Comparison of ENCODE assay signal across 1 cellular context in the genomic region with DNA sequence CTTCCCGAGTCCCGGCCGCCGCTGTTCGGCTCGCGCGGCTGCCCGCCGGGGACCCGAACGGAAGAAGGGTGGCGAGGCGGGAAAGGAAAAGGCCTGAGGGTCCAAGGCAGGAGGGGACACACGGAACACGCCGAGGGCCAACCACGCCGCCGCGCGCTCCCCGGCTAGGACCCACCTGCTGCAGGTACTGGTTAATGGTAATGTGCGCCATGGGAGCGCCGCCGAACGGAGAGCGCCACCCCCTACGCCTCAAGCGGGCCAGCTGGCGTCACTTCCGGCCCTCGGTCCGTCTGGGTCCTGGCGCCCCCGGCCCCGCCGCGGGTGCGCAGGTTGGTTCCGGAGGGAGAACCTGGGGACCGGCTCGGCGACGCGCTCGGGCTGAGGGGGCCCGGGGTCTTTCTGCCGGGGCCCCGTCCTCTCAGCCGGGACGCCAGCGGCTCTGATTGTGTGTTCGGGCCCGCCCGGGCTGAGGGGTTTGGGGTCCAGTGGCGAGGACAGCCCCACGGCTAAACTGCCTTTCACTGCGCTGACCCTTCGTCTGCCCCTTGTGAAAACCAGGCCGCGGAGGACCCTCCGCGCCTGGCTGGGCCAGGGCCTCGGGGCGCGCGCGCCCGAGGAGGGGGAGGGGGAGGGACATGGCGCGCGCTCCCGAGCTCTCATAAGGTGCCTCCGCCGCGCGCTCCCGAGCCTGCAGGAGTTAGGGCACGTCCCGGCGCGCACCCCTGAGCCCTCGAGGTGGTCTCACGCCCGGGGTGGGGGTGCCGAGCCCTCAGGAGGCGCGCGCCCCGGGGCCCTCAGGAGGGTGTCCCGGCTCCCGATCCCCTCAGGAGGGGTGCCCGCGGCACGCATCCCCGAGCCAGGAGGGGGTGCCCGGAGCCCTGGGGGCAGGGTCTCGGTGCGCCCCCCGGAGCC.
TF ChIP-seq lines count a peak whose summit lies in the region.

A gene (minus strand): TSS at position 246 of the 912 bp plus-strand sequence. CDS start 35 bp downstream, at position 211.

TF ChIP-seq in HepG2, 621 proteins besides CTCF, POLR2A, EP300 and RAD21 (continued from another document and continues in another):
- TF ChIP-seq, protein P1, sequence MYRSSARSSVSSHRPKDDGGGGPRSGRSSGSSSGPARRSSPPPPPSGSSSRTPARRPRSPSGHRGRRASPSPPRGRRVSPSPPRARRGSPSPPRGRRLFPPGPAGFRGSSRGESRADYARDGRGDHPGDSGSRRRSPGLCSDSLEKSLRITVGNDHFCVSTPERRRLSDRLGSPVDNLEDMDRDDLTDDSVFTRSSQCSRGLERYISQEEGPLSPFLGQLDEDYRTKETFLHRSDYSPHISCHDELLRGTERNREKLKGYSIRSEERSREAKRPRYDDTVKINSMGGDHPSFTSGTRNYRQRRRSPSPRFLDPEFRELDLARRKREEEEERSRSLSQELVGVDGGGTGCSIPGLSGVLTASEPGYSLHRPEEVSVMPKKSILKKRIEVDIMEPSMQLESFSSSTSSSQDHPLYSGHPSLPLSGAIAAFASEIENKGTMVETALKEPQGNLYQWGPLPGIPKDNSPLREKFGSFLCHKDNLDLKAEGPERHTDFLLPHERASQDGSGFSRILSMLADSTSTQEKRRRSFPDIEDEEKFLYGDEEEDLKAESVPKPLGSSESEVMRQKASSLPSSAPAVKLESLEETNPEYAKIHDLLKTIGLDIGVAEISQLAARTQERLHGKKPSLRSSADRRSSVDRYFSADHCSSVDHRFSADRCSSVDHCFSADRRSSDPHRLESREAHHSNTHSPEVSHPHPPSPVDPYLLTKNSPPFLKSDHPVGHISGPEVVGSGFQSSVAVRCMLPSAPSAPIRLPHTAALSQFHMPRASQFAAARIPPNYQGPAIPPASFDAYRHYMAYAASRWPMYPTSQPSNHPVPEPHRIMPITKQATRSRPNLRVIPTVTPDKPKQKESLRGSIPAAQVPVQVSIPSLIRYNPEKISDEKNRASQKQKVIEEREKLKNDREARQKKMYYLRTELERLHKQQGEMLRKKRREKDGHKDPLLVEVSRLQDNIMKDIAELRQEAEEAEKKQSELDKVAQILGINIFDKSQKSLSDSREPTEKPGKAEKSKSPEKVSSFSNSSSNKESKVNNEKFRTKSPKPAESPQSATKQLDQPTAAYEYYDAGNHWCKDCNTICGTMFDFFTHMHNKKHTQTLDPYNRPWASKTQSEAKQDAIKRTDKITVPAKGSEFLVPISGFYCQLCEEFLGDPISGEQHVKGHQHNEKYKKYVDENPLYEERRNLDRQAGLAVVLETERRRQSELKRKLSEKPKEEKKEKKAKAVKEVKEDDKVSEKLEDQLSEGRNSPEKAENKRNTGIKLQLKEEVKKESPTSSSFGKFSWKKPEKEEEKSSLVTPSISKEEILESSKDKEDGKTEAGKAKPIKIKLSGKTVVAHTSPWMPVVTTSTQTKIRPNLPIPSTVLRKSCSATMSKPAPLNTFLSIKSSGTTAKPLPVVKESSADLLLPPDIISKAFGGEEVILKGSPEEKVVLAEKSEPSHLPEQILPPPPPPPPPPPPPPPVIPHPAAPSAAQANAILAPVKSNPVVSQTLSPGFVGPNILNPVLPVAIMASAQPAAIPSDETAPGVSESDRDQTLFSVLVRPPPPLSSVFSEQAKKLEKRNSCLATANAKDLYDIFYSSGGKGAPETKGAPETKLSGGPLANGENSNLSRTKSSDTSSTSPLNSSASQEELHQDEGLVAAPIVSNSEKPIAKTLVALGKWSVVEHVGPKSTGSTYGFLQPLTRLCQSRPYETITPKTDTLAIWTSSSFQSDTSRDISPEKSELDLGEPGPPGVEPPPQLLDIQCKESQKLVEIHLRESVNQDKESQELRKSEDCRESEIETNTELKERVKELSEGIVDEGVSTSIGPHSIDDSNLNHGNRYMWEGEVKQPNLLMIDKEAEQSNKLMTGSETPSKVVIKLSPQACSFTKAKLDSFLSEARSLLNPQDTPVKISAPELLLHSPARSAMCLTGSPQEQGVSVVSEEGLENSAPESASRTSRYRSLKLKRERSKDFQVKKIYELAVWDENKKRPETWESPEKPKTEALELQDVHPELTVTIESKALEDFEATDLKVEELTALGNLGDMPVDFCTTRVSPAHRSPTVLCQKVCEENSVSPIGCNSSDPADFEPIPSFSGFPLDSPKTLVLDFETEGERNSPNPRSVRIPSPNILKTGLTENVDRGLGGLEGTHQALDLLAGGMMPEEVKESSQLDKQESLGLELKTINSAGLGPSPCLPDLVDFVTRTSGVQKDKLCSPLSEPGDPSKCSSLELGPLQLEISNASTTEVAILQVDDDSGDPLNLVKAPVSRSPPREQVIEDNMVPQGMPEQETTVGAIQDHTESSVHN (CRISPR knock-in tag; IDR thresholded peaks at IDR 0.05), result no peak; the same call in 1 of the 2 replicates
- TF ChIP-seq RFX3 (CRISPR knock-in tag; IDR thresholded peaks at IDR 0.05) (no peak), ZNF232 (CRISPR knock-in tag; IDR thresholded peaks at IDR 0.05; ENCODE audit: borderline replicate concordance) (peak; percentile 59; the same call in 1 of the 2 replicates), ZNF180 (CRISPR knock-in tag; IDR thresholded peaks at IDR 0.05; ENCODE audit: borderline replicate concordance, low read depth) (no peak), SALL2 (CRISPR knock-in tag; IDR thresholded peaks at IDR 0.05) (peak; percentile 81), ZNF670 (CRISPR knock-in tag; IDR thresholded peaks at IDR 0.05; ENCODE audit: borderline replicate concordance) (peak; percentile 90; the same call in 1 of the 2 replicates), ATF7 (IDR thresholded peaks at IDR 0.05) (no peak), ATF7 (CRISPR knock-in tag; IDR thresholded peaks at IDR 0.05) (peak; percentile 48; the same call in 1 of the 2 replicates), CCAR2 (optimal IDR thresholded peaks at IDR 0.05; ENCODE audit: low read depth, low read length) (no peak), ZNF350 (CRISPR knock-in tag; IDR thresholded peaks at IDR 0.05; ENCODE audit: borderline replicate concordance, low read depth) (peak; percentile 96), MAZ (IDR thresholded peaks at IDR 0.05; ENCODE audit: borderline replicate concordance, low read depth, low read length) (peak; percentile 89; the same call in 1 of the 2 replicates), MAZ (CRISPR knock-in tag; IDR thresholded peaks at IDR 0.05; ENCODE audit: low read depth) (peak; percentile 93), MLLT10 (CRISPR knock-in tag; IDR thresholded peaks at IDR 0.05) (no peak), MTF1 (CRISPR knock-in tag; IDR thresholded peaks at IDR 0.05) (peak; percentile 52), CREB1 (IDR thresholded peaks at IDR 0.05) (peak; percentile 91), CREB1 (CRISPR knock-in tag; IDR thresholded peaks at IDR 0.05) (peak; percentile 94), TBP (CRISPR knock-in tag; IDR thresholded peaks at IDR 0.05) (no peak), ZNF780A (CRISPR knock-in tag; IDR thresholded peaks at IDR 0.05) (no peak)
- TF ChIP-seq, protein P2, sequence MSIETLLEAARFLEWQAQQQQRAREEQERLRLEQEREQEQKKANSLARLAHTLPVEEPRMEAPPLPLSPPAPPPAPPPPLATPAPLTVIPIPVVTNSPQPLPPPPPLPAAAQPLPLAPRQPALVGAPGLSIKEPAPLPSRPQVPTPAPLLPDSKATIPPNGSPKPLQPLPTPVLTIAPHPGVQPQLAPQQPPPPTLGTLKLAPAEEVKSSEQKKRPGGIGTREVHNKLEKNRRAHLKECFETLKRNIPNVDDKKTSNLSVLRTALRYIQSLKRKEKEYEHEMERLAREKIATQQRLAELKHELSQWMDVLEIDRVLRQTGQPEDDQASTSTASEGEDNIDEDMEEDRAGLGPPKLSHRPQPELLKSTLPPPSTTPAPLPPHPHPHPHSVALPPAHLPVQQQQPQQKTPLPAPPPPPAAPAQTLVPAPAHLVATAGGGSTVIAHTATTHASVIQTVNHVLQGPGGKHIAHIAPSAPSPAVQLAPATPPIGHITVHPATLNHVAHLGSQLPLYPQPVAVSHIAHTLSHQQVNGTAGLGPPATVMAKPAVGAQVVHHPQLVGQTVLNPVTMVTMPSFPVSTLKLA (IDR thresholded peaks at IDR 0.05), result no peak
- TF ChIP-seq, protein P3, sequence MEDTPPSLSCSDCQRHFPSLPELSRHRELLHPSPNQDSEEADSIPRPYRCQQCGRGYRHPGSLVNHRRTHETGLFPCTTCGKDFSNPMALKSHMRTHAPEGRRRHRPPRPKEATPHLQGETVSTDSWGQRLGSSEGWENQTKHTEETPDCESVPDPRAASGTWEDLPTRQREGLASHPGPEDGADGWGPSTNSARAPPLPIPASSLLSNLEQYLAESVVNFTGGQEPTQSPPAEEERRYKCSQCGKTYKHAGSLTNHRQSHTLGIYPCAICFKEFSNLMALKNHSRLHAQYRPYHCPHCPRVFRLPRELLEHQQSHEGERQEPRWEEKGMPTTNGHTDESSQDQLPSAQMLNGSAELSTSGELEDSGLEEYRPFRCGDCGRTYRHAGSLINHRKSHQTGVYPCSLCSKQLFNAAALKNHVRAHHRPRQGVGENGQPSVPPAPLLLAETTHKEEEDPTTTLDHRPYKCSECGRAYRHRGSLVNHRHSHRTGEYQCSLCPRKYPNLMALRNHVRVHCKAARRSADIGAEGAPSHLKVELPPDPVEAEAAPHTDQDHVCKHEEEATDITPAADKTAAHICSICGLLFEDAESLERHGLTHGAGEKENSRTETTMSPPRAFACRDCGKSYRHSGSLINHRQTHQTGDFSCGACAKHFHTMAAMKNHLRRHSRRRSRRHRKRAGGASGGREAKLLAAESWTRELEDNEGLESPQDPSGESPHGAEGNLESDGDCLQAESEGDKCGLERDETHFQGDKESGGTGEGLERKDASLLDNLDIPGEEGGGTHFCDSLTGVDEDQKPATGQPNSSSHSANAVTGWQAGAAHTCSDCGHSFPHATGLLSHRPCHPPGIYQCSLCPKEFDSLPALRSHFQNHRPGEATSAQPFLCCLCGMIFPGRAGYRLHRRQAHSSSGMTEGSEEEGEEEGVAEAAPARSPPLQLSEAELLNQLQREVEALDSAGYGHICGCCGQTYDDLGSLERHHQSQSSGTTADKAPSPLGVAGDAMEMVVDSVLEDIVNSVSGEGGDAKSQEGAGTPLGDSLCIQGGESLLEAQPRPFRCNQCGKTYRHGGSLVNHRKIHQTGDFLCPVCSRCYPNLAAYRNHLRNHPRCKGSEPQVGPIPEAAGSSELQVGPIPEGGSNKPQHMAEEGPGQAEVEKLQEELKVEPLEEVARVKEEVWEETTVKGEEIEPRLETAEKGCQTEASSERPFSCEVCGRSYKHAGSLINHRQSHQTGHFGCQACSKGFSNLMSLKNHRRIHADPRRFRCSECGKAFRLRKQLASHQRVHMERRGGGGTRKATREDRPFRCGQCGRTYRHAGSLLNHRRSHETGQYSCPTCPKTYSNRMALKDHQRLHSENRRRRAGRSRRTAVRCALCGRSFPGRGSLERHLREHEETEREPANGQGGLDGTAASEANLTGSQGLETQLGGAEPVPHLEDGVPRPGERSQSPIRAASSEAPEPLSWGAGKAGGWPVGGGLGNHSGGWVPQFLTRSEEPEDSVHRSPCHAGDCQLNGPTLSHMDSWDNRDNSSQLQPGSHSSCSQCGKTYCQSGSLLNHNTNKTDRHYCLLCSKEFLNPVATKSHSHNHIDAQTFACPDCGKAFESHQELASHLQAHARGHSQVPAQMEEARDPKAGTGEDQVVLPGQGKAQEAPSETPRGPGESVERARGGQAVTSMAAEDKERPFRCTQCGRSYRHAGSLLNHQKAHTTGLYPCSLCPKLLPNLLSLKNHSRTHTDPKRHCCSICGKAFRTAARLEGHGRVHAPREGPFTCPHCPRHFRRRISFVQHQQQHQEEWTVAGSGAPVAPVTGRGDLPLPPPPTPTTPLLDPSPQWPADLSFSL (CRISPR knock-in tag; IDR thresholded peaks at IDR 0.05), result no peak; the same call in 1 of the 2 replicates
- TF ChIP-seq, protein P4, sequence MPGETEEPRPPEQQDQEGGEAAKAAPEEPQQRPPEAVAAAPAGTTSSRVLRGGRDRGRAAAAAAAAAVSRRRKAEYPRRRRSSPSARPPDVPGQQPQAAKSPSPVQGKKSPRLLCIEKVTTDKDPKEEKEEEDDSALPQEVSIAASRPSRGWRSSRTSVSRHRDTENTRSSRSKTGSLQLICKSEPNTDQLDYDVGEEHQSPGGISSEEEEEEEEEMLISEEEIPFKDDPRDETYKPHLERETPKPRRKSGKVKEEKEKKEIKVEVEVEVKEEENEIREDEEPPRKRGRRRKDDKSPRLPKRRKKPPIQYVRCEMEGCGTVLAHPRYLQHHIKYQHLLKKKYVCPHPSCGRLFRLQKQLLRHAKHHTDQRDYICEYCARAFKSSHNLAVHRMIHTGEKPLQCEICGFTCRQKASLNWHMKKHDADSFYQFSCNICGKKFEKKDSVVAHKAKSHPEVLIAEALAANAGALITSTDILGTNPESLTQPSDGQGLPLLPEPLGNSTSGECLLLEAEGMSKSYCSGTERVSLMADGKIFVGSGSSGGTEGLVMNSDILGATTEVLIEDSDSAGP (CRISPR knock-in tag; IDR thresholded peaks at IDR 0.05; ENCODE audit: borderline replicate concordance), result peak; percentile 93
- TF ChIP-seq, protein P5, sequence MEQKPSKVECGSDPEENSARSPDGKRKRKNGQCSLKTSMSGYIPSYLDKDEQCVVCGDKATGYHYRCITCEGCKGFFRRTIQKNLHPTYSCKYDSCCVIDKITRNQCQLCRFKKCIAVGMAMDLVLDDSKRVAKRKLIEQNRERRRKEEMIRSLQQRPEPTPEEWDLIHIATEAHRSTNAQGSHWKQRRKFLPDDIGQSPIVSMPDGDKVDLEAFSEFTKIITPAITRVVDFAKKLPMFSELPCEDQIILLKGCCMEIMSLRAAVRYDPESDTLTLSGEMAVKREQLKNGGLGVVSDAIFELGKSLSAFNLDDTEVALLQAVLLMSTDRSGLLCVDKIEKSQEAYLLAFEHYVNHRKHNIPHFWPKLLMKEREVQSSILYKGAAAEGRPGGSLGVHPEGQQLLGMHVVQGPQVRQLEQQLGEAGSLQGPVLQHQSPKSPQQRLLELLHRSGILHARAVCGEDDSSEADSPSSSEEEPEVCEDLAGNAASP (CRISPR knock-in tag; IDR thresholded peaks at IDR 0.05; ENCODE audit: borderline replicate concordance), result peak; percentile 41; the same call in 1 of the 2 replicates
- TF ChIP-seq, protein P6, sequence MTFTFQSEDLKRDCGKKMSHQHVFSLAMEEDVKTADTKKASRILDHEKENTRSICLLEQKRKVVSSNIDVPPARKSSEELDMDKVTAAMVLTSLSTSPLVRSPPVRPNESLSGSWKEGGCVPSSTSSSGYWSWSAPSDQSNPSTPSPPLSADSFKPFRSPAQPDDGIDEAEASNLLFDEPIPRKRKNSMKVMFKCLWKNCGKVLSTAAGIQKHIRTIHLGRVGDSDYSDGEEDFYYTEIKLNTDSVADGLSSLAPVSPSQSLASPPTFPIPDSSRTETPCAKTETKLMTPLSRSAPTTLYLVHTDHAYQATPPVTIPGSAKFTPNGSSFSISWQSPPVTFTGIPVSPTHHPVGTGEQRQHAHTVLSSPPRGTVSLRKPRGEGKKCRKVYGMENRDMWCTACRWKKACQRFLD (CRISPR knock-in tag; IDR thresholded peaks at IDR 0.05; ENCODE audit: borderline replicate concordance), result peak; percentile 63; the same call in 1 of the 2 replicates
- TF ChIP-seq, protein P7, sequence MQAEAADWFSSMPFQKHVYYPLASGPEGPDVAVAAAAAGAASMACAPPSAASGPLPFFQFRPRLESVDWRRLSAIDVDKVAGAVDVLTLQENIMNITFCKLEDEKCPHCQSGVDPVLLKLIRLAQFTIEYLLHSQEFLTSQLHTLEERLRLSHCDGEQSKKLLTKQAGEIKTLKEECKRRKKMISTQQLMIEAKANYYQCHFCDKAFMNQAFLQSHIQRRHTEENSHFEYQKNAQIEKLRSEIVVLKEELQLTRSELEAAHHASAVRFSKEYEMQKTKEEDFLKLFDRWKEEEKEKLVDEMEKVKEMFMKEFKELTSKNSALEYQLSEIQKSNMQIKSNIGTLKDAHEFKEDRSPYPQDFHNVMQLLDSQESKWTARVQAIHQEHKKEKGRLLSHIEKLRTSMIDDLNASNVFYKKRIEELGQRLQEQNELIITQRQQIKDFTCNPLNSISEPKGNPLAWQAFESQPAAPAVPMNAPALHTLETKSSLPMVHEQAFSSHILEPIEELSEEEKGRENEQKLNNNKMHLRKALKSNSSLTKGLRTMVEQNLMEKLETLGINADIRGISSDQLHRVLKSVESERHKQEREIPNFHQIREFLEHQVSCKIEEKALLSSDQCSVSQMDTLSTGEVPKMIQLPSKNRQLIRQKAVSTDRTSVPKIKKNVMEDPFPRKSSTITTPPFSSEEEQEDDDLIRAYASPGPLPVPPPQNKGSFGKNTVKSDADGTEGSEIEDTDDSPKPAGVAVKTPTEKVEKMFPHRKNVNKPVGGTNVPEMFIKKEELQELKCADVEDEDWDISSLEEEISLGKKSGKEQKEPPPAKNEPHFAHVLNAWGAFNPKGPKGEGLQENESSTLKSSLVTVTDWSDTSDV (CRISPR knock-in tag; IDR thresholded peaks at IDR 0.05), result no peak
